In the genomic region with DNA sequence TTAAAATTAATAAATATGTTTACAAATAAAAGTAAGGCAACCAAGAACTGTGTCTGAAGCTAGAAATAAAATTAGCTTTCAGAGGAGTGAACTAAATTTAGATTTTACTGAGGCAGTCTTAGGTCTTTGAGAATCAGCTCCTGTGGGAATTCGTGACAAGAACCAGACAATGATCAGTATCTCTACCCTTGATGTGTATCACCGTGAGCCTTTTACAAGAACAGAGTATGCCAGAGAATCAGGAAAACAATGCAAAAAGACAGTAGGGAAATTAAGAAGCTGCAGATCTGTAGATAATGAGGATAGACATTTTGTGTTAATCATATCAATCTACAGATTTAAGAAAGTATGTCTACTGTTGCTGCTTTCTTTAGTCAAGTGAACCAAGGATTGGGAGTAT, we compare ENCODE assay signal across 8 cellular contexts.
"Had no signal": no experiment of that assay in that cellular context is flagged by ENCODE, and none has a peak within 500 bp of the region (broad histone marks: within the 10 kb centered on the region; RNA-seq: fewer than 3 reads in every experiment).

No MANE protein-coding gene starts in this region.

- ATAC-seq: HCT116, K562 had no signal

- H2AFZ ChIP-seq: GM23248 had no signal

- H3K9ac ChIP-seq: GM23248 had no signal

- H3K36me3 ChIP-seq: HAP-1 had no signal

- H3K4me3 ChIP-seq: GM23248, HAP-1, K562 had no signal

- DNase-seq: GM23248, GOT3, H7, HFFc6, IMR-90 had no signal

- H3K9me3 ChIP-seq: HAP-1 had no signal

- H3K27ac ChIP-seq: GM23248 had no signal

- H3K4me1 ChIP-seq: HAP-1 had no signal
